28 cellular contexts compared by ENCODE assay signal in genomic region chr18:58344080-58344670, GRCh38.
DNase-seq lines count a peak whose midpoint lies in the region; ATAC-seq and TF ChIP-seq lines count a peak whose summit lies in the region.
"Had no signal": no experiment of that assay in that cellular context is flagged by ENCODE, and none has a peak within 500 bp of the region (broad histone marks: within the 10 kb centered on the region; RNA-seq: fewer than 3 reads in every experiment).

No MANE protein-coding gene starts in this region.

- no peak for TF ChIP-seq EP300 in neural cell (conservative IDR thresholded peaks at IDR 0.05; ENCODE audit: poor library complexity, severe bottlenecking)

- H3K27me3 ChIP-seq in heart left ventricle (no peaks in the 10 kb centered on the region), heart right ventricle (no peaks in the 10 kb centered on the region), neural cell (ENCODE audit: insufficient read depth, low read depth, low read length) (no peaks in the 10 kb centered on the region)
- H3K27me3 ChIP-seq: brain microvascular endothelial cell, gastroesophageal sphincter, left lung, suprapubic skin had no signal

- H3K4me3 ChIP-seq in heart left ventricle (no peak overlapping the region), heart right ventricle (no peak overlapping the region), neural cell (ENCODE audit: low read length) (no peak overlapping the region)
- H3K4me3 ChIP-seq: gastroesophageal sphincter, left lung, suprapubic skin had no signal

- H3K36me3 ChIP-seq in heart left ventricle (peaks cover 0 to 27% (median 0%) of the 10 kb centered on the region in 9 donors), heart right ventricle (peaks cover 0 to 25% (median 0%) of the 10 kb centered on the region in 9 donors), neural cell (ENCODE audit: insufficient read depth, low read length) (peaks cover 5% of the 10 kb centered on the region)

- H4K20me1 ChIP-seq in neural cell (ENCODE audit: insufficient read depth), result no peaks in the 10 kb centered on the region

- H3K4me1 ChIP-seq in heart left ventricle (peaks cover 0 to 15% (median under 1%) of the 10 kb centered on the region in 12 donors), heart right ventricle (peaks cover 0 to 23% (median 0%) of the 10 kb centered on the region in 9 donors)

- TF ChIP-seq CTCF in heart left ventricle (IDR thresholded peaks at IDR 0.05) (no peak), heart right ventricle (IDR thresholded peaks at IDR 0.05) (no peak), neural cell (IDR thresholded peaks at IDR 0.05; ENCODE audit: poor library complexity, severe bottlenecking) (no peak), GM20000 (IDR thresholded peaks at IDR 0.05; ENCODE audit: extremely low read depth, missing control alignments) (no peak)

- 77 to 78% (median 77%) methylated on average over 3 of the region's 3 CpGs for WGBS in heart left ventricle, 4 donors
- WGBS in heart right ventricle, 2 donors, result 69 to 89% methylated on average over 3 of the region's 3 CpGs

- H3K9me3 ChIP-seq in heart left ventricle, result no peaks in the 10 kb centered on the region
- no peaks in the 10 kb centered on the region for H3K9me3 ChIP-seq in heart right ventricle
- no peaks in the 10 kb centered on the region for H3K9me3 ChIP-seq in neural cell (ENCODE audit: low read length)
- H3K9me3 ChIP-seq: gastroesophageal sphincter, left lung, suprapubic skin had no signal

- TF ChIP-seq RAD21 in neural cell (conservative IDR thresholded peaks at IDR 0.05), result no peak

- H3F3A ChIP-seq in neural cell (ENCODE audit: insufficient read depth, low read length, poor library complexity, severe bottlenecking), result peaks cover 9% of the 10 kb centered on the region

- no peaks in the 10 kb centered on the region for H3K9me2 ChIP-seq in neural cell (ENCODE audit: insufficient read depth, low read length)

- H3K27ac ChIP-seq in heart left ventricle, result peak overlapping the region in 5 of 12 donors; percentile 10 to 32 (median 14)
- H3K27ac ChIP-seq in heart right ventricle, result peak overlapping the region in 6 of 10 donors; percentile 5 to 42 (median 27)
- peak overlapping the region; percentile 81 for H3K27ac ChIP-seq in neural cell (ENCODE audit: low read length)
- H3K27ac ChIP-seq: brain microvascular endothelial cell, gastroesophageal sphincter, left lung, suprapubic skin, VCaP had no signal

- intact Hi-C loops in heart left ventricle (cut with DNase I) (loop anchor here in 1 of 10 donors (10.0 kb wide), 1 partner anchor 151 kb away; no protein-coding TSS in a partner anchor), cardiac septum (cut with DNase I) (no loop called here), heart right ventricle (cut with DNase I) (no loop called here)

- DNase-seq in heart left ventricle, result no peak
- DNase-seq in cardiac septum (ENCODE audit: low spot score), result no peak
- DNase-seq in heart right ventricle, result no peak
- no peak for DNase-seq in activated effector memory CD4-positive, alpha-beta T cell treated with Interleukin-2 at 50 U/mL for 16 hours
- no peak for DNase-seq in NCI-H510A treated with DMSO at 0.1 percent for 48 hours (lab: John Stamatoyannopoulos, UW)
- no peak for DNase-seq in GM20000 (ENCODE audit: low spot score)
- DNase-seq: activated CD4-positive, alpha-beta T cell treated with anti-CD3 and anti-CD28 coated beads for 4 hours; activated CD8-positive, alpha-beta T cell treated with anti-CD3 and anti-CD28 coated beads, Interleukin-2, amount 10 ng/mL, durations not matched to agents 7 days and 5 days; activated naive CD4-positive, alpha-beta T cell treated with anti-CD3 and anti-CD28 coated beads, Interleukin-2, amount 50 U/mL, for 16 hours; brain microvascular endothelial cell; DND-41; GF-D8; H7; Kasumi-1; left lung; NCI-H1436; NCI-H2081 treated with DMSO at 0.1 percent for 48 hours; NCI-H226; NCI-H774; occipital lobe; stimulated activated CD4-positive, alpha-beta T cell treated with anti-CD3 and anti-CD28 coated beads, Interleukin-1b, Interleukin-23, amount 100 ng/mL, for 48 hours; stimulated activated naive CD4-positive, alpha-beta T cell treated with Interleukin-2 at 50 U/mL for 16 hours; T1000 had no signal

- H2AFZ ChIP-seq in neural cell (ENCODE audit: low read depth, low read length), result no peak overlapping the region

- ATAC-seq in heart left ventricle, result peak; percentile 27 to 67 (median 48)
- peak in 4 of 8 donors; percentile 43 to 68 (median 54) for ATAC-seq in heart right ventricle
- no peak for ATAC-seq in HG03378 (IDR thresholded peaks at IDR 0.05; ENCODE audit: unreplicated experiment)
- ATAC-seq: activated CD8-positive, alpha-beta T cell treated with anti-CD3 and anti-CD28 coated beads, Interleukin-2, amount 10 ng/mL, durations not matched to agents 7 days and 5 days; gastroesophageal sphincter; left lung had no signal

- no peak overlapping the region for H3K4me2 ChIP-seq in neural cell (ENCODE audit: low read length)

- TF ChIP-seq POLR2A in heart left ventricle (IDR thresholded peaks at IDR 0.05), result no peak

- peaks cover 6% of the 10 kb centered on the region for H3K79me2 ChIP-seq in neural cell (replicated peaks; ENCODE audit: insufficient read depth, low read length)

- H3K9ac ChIP-seq in neural cell (ENCODE audit: low read length), result peak overlapping the region; percentile 47

TF ChIP-seq in neural cell, 6 proteins besides CTCF, POLR2A, EP300 and RAD21:
- TF ChIP-seq POLR2AphosphoS5 (IDR thresholded peaks at IDR 0.05) (no peak), MXI1 (conservative IDR thresholded peaks at IDR 0.05; ENCODE audit: poor library complexity, severe bottlenecking) (no peak), EZH2 (IDR thresholded peaks at IDR 0.05; ENCODE audit: borderline replicate concordance, insufficient read depth, low read length, poor library complexity, severe bottlenecking) (no peak), SMC3 (conservative IDR thresholded peaks at IDR 0.05; ENCODE audit: poor library complexity) (no peak), REST (IDR thresholded peaks at IDR 0.05; ENCODE audit: borderline replicate concordance) (no peak), TAF1 (IDR thresholded peaks at IDR 0.05; ENCODE audit: low read depth) (no peak)
